Comparison of ENCODE assay signal across 10 cellular contexts in genomic region chr9:95092321-95093072, GRCh38.
DNase-seq lines count a peak whose midpoint lies in the region; ATAC-seq, FAIRE-seq and TF ChIP-seq lines count a peak whose summit lies in the region.
"Had no signal": no experiment of that assay in that cellular context is flagged by ENCODE, and none has a peak within 500 bp of the region (broad histone marks: within the 10 kb centered on the region; RNA-seq: fewer than 3 reads in every experiment).

No MANE protein-coding gene starts in this region.

- H3K79me1 ChIP-seq in trophoblast cell (ENCODE audit: low read length): peaks cover 33% of the 10 kb centered on the region

- H3K27me3 ChIP-seq in esophagus squamous epithelium (no peaks in the 10 kb centered on the region), trophoblast cell (ENCODE audit: insufficient read depth, low read length) (no peaks in the 10 kb centered on the region)

- no peak for TF ChIP-seq CTCF in esophagus squamous epithelium (IDR thresholded peaks at IDR 0.05)

- peak; percentile 55 for DNase-seq in Caki2 (ENCODE audit: low read depth)
- DNase-seq in RCC 7860 (ENCODE audit: low spot score): peak; percentile 92
- DNase-seq in esophagus squamous epithelium (lab: John Stamatoyannopoulos, UW): no peak
- no peak for DNase-seq in trophoblast cell
- DNase-seq in activated CD4-positive, alpha-beta T cell treated with anti-CD3 and anti-CD28 coated beads, Interleukin-2, amount 50 U/mL, for 1 hour: no peak
- no peak for DNase-seq in NCI-H2107 (lab: John Stamatoyannopoulos, UW)
- no peak for DNase-seq in activated T-cell treated with anti-CD3 and anti-CD28 coated beads, Interleukin-2, amount 50 U/mL, for 1 hour
- DNase-seq: naive B cell, T-cell had no signal

- peak overlapping the region; percentile 39 for H4K8ac ChIP-seq in trophoblast cell (ENCODE audit: low read depth, low read length)

- H3K79me2 ChIP-seq in trophoblast cell (ENCODE audit: control insufficient read depth, insufficient read depth, low read length, poor library complexity): peaks cover 4% of the 10 kb centered on the region

- H3K9ac ChIP-seq in trophoblast cell (ENCODE audit: low read length): no peak overlapping the region

- in situ Hi-C loops in Caki2 (cut with HindIII; ENCODE audit: low pct_unique_long_range_greater_than_20kb, low sequenced_read_pairs): no loop called here

- intact Hi-C loops in esophagus squamous epithelium (cut with DNase I): no loop called here

- H3K4ac ChIP-seq in trophoblast cell (ENCODE audit: low read depth, low read length): peak overlapping the region; percentile 24

- no peak overlapping the region for H3K4me2 ChIP-seq in trophoblast cell (ENCODE audit: low read length)

- peak overlapping the region; percentile 58 for H2BK12ac ChIP-seq in trophoblast cell (ENCODE audit: low read length)

- H3K18ac ChIP-seq in trophoblast cell (ENCODE audit: low read length): peak overlapping the region; percentile 27

- FAIRE-seq in RCC 7860 (lab: Jason Lieb, UNC): peak; percentile 90

- H2AFZ ChIP-seq in trophoblast cell (ENCODE audit: insufficient read depth, low read length, poor library complexity): no peak overlapping the region

- H3K9me3 ChIP-seq in esophagus squamous epithelium (no peaks in the 10 kb centered on the region), trophoblast cell (ENCODE audit: insufficient read depth, low read depth, low read length) (no peaks in the 10 kb centered on the region)

- H3K27ac ChIP-seq in esophagus squamous epithelium: peak overlapping the region; percentile 87 to 97 (median 89)
- H3K27ac ChIP-seq in trophoblast cell (ENCODE audit: low read depth, low read length): peak overlapping the region; percentile 99

- H3K4me1 ChIP-seq in esophagus squamous epithelium (peaks cover 47 to 100% (median 79%) of the 10 kb centered on the region in 3 donors), trophoblast cell (ENCODE audit: control insufficient read depth in 1 of 2, insufficient read depth in 2 of 2, low read length in 2 of 2) (peaks cover 38 to 57% of the 10 kb centered on the region in 2 experiments)

- H3K23ac ChIP-seq in trophoblast cell (ENCODE audit: low read length): no peak overlapping the region

- peak overlapping the region; percentile 12 for H2BK5ac ChIP-seq in trophoblast cell (ENCODE audit: low read depth, low read length, poor library complexity)

- no peak for TF ChIP-seq POLR2A in esophagus squamous epithelium (IDR thresholded peaks at IDR 0.05)

- peak overlapping the region; percentile 15 for H2AK5ac ChIP-seq in trophoblast cell (ENCODE audit: low read length)

- WGBS in esophagus squamous epithelium, 2 donors: 27 to 59% methylated on average over 9 to 10 of the region's 18 CpGs
- no CpG with 5 or more reads among the region's 18 CpGs for WGBS in trophoblast cell (ENCODE audit: extremely low coverage, insufficient coverage, insufficient read length)

- H2BK120ac ChIP-seq in trophoblast cell (ENCODE audit: insufficient read depth, low read length, poor library complexity): peak overlapping the region; percentile 7

- peak overlapping the region; percentile 21 for H4K12ac ChIP-seq in trophoblast cell (ENCODE audit: low read depth, low read length)

- H3K36me3 ChIP-seq in esophagus squamous epithelium: peaks cover 0 to 54% (median 0%) of the 10 kb centered on the region in 3 donors
- peaks cover 14 to 19% of the 10 kb centered on the region in 2 experiments for H3K36me3 ChIP-seq in trophoblast cell (ENCODE audit: control insufficient read depth in 1 of 2, insufficient read depth in 2 of 2, low read length in 2 of 2)

- H3K4me3 ChIP-seq in esophagus squamous epithelium (peak overlapping the region in 1 of 4 donors; percentile 21), trophoblast cell (ENCODE audit: low read depth, low read length) (no peak overlapping the region)

- H3K14ac ChIP-seq in trophoblast cell (ENCODE audit: low read length): peak overlapping the region; percentile 71

- peak overlapping the region; percentile 82 for H4K91ac ChIP-seq in trophoblast cell (ENCODE audit: low read depth, low read length)

- ATAC-seq in HG02642 (IDR thresholded peaks at IDR 0.05; ENCODE audit: poor library complexity, unreplicated experiment): no peak

Comparison
In these comparisons a context has a peak if more than half of its experiments do, and no peak if none do; other contexts are left out.
1. DNase-seq: peak in Caki2 (single experiment) and RCC 7860 (single experiment); none in esophagus squamous epithelium (single experiment), trophoblast cell (0 of 2), activated CD4-positive, alpha-beta T cell treated with anti-CD3 and anti-CD28 coated beads, Interleukin-2, amount 50 U/mL, for 1 hour (single experiment), NCI-H2107 (single experiment) and activated T-cell treated with anti-CD3 and anti-CD28 coated beads, Interleukin-2, amount 50 U/mL, for 1 hour (single experiment).